16 cellular contexts compared by ENCODE assay signal in the genomic region with DNA sequence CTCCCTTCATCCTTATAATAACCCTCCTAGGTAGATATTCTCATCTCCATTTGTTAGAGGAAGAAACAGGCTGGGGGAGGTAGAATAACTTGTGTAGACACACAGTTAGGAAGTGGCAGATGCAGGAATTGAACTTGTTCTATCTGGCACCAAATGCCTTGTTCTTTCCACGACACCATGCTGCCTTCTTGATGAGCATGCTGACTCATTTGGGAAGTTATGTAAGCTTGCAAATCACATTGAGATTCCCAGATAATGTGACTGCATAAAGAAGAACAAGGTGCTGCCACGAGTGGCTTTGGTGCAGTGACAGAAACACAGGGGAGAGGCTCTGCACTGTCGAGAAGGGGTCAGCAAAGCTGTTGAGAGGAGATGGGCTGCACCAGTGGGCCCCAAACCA.
DNase-seq lines count a peak whose midpoint lies in the region; ATAC-seq, FAIRE-seq and TF ChIP-seq lines count a peak whose summit lies in the region.
"Had no signal": no experiment of that assay in that cellular context is flagged by ENCODE, and none has a peak within 500 bp of the region (broad histone marks: within the 10 kb centered on the region; RNA-seq: fewer than 3 reads in every experiment).

No MANE protein-coding gene starts in this region.

- H3K27ac Mint-ChIP-seq in stimulated activated memory B cell treated with anti-CD40 and anti-IgM and Interleukin-4, amounts not matched to agents 10 μg/mL and 1 μg/mL and 100 μg/mL, for 72 hours = no peak overlapping the region

- no peaks in the 10 kb centered on the region for H3K9me3 Mint-ChIP-seq in stimulated activated memory B cell treated with anti-CD40 and anti-IgM and Interleukin-4, amounts not matched to agents 10 μg/mL and 1 μg/mL and 100 μg/mL, for 72 hours

- TF ChIP-seq POLR2A in H54 (IDR thresholded peaks at IDR 0.05; ENCODE audit: low read depth, low read length) = no peak

- DNase-seq in H54 (ENCODE audit: insufficient read length, low spot score) (no peak), epithelial cell of prostate (ENCODE audit: low read depth, low spot score) (peak; percentile 24), pons (ENCODE audit: low spot score) (peak; percentile 41), DMS 273 treated with DMSO at 0.1 percent for 48 hours (lab: John Stamatoyannopoulos, UW) (no peak)
- no peak for DNase-seq in activated CD4-positive, alpha-beta T cell treated with anti-CD3 and anti-CD28 coated beads, Interleukin-2, amount 50 U/mL, for 1 hour
- DNase-seq: activated gamma-delta T cell treated with Interleukin-2 at 50 U/mL for 16 hours, brain microvascular endothelial cell, DMS79, left cardiac atrium, MG63, psoas muscle had no signal

- no peak for ATAC-seq in HG02970 (IDR thresholded peaks at IDR 0.05; ENCODE audit: low FRiP score, unreplicated experiment)
- no peak for ATAC-seq in stimulated activated memory B cell treated with anti-CD40 and anti-IgM and Interleukin-4, amounts not matched to agents 10 μg/mL and 1 μg/mL and 100 μg/mL, for 72 hours
- ATAC-seq: psoas muscle had no signal

- no peaks in the 10 kb centered on the region for H3K4me1 Mint-ChIP-seq in stimulated activated memory B cell treated with anti-CD40 and anti-IgM and Interleukin-4, amounts not matched to agents 10 μg/mL and 1 μg/mL and 100 μg/mL, for 72 hours

- H3K27ac ChIP-seq in VCaP = peak overlapping the region; percentile 95
- no peak overlapping the region for H3K27ac ChIP-seq in epithelial cell of prostate
- H3K27ac ChIP-seq: BLaER1 treated with 17β-estradiol and CSF1 and Interleukin-3, amounts not matched to agents 10 nM and 100 nM; brain microvascular endothelial cell; psoas muscle; SK-N-MC had no signal

- no peak for TF ChIP-seq CTCF in VCaP (conservative IDR thresholded peaks at IDR 0.05)

- FAIRE-seq in H54 (lab: Jason Lieb, UNC) = peak; percentile 81

- H3K36me3 Mint-ChIP-seq in stimulated activated memory B cell treated with anti-CD40 and anti-IgM and Interleukin-4, amounts not matched to agents 10 μg/mL and 1 μg/mL and 100 μg/mL, for 72 hours = no peaks in the 10 kb centered on the region

- H3K27me3 Mint-ChIP-seq in stimulated activated memory B cell treated with anti-CD40 and anti-IgM and Interleukin-4, amounts not matched to agents 10 μg/mL and 1 μg/mL and 100 μg/mL, for 72 hours = peaks cover 33% of the 10 kb centered on the region

- H3K4me3 Mint-ChIP-seq in stimulated activated memory B cell treated with anti-CD40 and anti-IgM and Interleukin-4, amounts not matched to agents 10 μg/mL and 1 μg/mL and 100 μg/mL, for 72 hours = no peak overlapping the region

Comparison
In these comparisons a context has a peak if more than half of its experiments do, and no peak if none do; other contexts are left out.
1. DNase-seq: peak in epithelial cell of prostate (single experiment) and pons (single experiment); none in H54 (single experiment), activated CD4-positive, alpha-beta T cell treated with anti-CD3 and anti-CD28 coated beads, Interleukin-2, amount 50 U/mL, for 1 hour (single experiment) and DMS 273 treated with DMSO at 0.1 percent for 48 hours (single experiment).